Comparison of ENCODE assay signal across 16 cellular contexts in the genomic region with DNA sequence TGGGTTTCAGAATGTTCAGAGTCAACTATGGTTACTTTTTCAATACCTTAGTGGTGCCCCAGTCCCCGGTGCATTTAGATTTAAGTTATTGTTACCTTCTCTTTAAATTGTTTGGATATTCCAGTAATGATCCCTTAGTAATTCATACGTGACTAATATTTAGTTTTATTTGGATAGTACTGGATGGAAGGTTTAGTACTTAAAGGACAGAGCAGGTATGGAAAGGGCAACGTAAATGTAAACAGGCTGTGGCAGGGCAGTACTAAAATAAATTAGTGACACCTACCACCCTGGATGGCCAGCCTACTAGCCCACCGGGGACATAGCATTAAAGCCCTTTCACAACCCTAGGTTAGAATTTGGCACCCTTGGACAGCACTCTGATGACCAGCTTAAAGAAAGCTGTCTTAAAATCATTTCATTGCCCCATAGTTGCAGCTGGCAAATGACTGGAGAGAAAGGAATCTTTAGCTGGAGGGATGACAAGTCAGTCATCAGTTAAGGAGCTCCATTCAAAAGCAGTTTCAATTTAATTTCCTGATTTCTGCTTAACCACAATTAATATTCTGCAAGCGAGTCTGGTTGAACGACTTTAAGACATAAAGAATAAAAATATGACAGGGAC. TPM values are rescaled to one million over a fixed set of nuclear protein-coding genes. Genes with fewer than 3 reads are reported as not detected.
DNase-seq lines count a peak whose midpoint lies in the region; ATAC-seq, FAIRE-seq and TF ChIP-seq lines count a peak whose summit lies in the region.
"Had no signal": no experiment of that assay in that cellular context is flagged by ENCODE, and none has a peak within 500 bp of the region (broad histone marks: within the 10 kb centered on the region; RNA-seq: fewer than 3 reads in every experiment).

No MANE protein-coding gene starts in this region.

- no peak overlapping the region for H3K9ac ChIP-seq in HUES48 (ENCODE audit: low read depth, low read length)
- no peak overlapping the region for H3K9ac ChIP-seq in mammary epithelial cell (ENCODE audit: insufficient read depth, low read length)

- CTCF ChIA-PET in AG04449 (lab: Yijun Ruan, JAX): interaction anchor here (0.5 to 1.4 kb wide), 5 partner anchors 10 to 305 kb away, joined by 3 to 4 read pairs (median 3); no protein-coding TSS in a partner anchor
- CTCF ChIA-PET in mammary epithelial cell (lab: Charles Lee; ENCODE audit: low non-redundant PET): interaction anchor here (0.7 kb wide), 1 partner anchor 841 kb away, joined by 4 read pairs; no protein-coding TSS in a partner anchor

- TF ChIP-seq CTCF in AG04449 (IDR thresholded peaks at IDR 0.05; ENCODE audit: insufficient read depth, low read length, missing control alignments) (no peak), mammary epithelial cell (conservative IDR thresholded peaks at IDR 0.05 in 1 of 2, IDR thresholded peaks at IDR 0.05 in 1 of 2; ENCODE audit: extremely low read depth in 1 of 2, insufficient read depth in 1 of 2, low read depth in 1 of 2, low read length in 2 of 2) (no peak), pancreas (IDR thresholded peaks at IDR 0.05) (no peak), omental fat pad (IDR thresholded peaks at IDR 0.05) (no peak)

- no peaks in the 10 kb centered on the region for H3K9me3 ChIP-seq in HUES48 (ENCODE audit: control insufficient read depth, insufficient read depth, low read length)
- H3K9me3 ChIP-seq in mammary epithelial cell (replicated peaks; ENCODE audit: insufficient read depth, low read length): no peaks in the 10 kb centered on the region
- H3K9me3 ChIP-seq in pancreas: no peaks in the 10 kb centered on the region

- no peaks in the 10 kb centered on the region for H3K27me3 ChIP-seq in HUES48 (ENCODE audit: control insufficient read depth, insufficient read depth, low read length)
- H3K27me3 ChIP-seq in mammary epithelial cell (ENCODE audit: insufficient read depth, low read length): no peaks in the 10 kb centered on the region
- peaks cover 0 to 7% (median 3%) of the 10 kb centered on the region in 4 donors for H3K27me3 ChIP-seq in pancreas

- intact Hi-C loops in mammary epithelial cell (cut with micrococcal nuclease) (no loop called here), pancreas (cut with DNase I) (no loop called here)

- DNase-seq in AG04449 (ENCODE audit: low read depth, low spot score): peak; percentile 7
- peak; percentile 77 for DNase-seq in mammary epithelial cell
- DNase-seq in iris pigment epithelial cell (ENCODE audit: low read depth): peak; percentile 80
- no peak for DNase-seq in NCI-H2171 treated with DMSO at 0.1 percent for 48 hours (lab: John Stamatoyannopoulos, UW)
- no peak for DNase-seq in pancreas
- DNase-seq in omental fat pad (ENCODE audit: low spot score): no peak
- DNase-seq in activated gamma-delta T cell treated with Interleukin-2 at 50 U/mL for 16 hours: no peak
- DNase-seq: activated CD4-positive, alpha-beta memory T cell treated with anti-CD3 and anti-CD28 coated beads, Interleukin-2, amount 10 ng/mL, durations not matched to agents 7 days and 5 days; activated naive CD4-positive, alpha-beta T cell treated with Interleukin-2 at 50 U/mL for 16 hours; dermis blood vessel endothelial cell; DMS53; stimulated activated CD4-positive, alpha-beta T cell treated with anti-CD3 and anti-CD28 coated beads, Interleukin-1b, Interleukin-23, amount 100 ng/mL, for 48 hours; T-helper 2 cell had no signal

- H4K20me1 ChIP-seq in mammary epithelial cell (ENCODE audit: insufficient read depth, low read length): no peaks in the 10 kb centered on the region

- dilution Hi-C loops in mammary epithelial cell (cut with HindIII; ENCODE audit: low sequenced_read_pairs): no loop called here

- ATAC-seq in pancreas (no peak), omental fat pad (ENCODE audit: low FRiP score) (no peak)

- H3K4me3 ChIP-seq in AG04449 (ENCODE audit: low read depth, low read length): peak overlapping the region; percentile 32
- no peak overlapping the region for H3K4me3 ChIP-seq in HUES48 (ENCODE audit: low read depth, low read length)
- H3K4me3 ChIP-seq in mammary epithelial cell (replicated peaks in 1 of 3; ENCODE audit: insufficient read depth in 1 of 3, low read depth in 2 of 3, low read length in 3 of 3): peak overlapping the region; percentile 10 to 40 (median 18)
- no peak overlapping the region for H3K4me3 ChIP-seq in pancreas

- H2AFZ ChIP-seq in mammary epithelial cell (ENCODE audit: low read depth, low read length): peak overlapping the region; percentile 69

- WGBS in mammary epithelial cell (ENCODE audit: low coverage, missing lambda C conversion rate): 27% methylated on average over 6 of the region's 6 CpGs
- 60 to 72% methylated on average over 6 of the region's 6 CpGs for WGBS in pancreas, 2 donors

- no peak for FAIRE-seq in pancreas (lab: Jason Lieb, UNC)
- FAIRE-seq: GM18507 had no signal

- H3K79me2 ChIP-seq in mammary epithelial cell (ENCODE audit: insufficient read depth, low read length): no peaks in the 10 kb centered on the region

- peak overlapping the region; percentile 64 for H3K4me2 ChIP-seq in mammary epithelial cell (ENCODE audit: insufficient read depth, low read depth, low read length)

- H3K27ac ChIP-seq in HUES48 (ENCODE audit: low read depth, low read length) (peak overlapping the region; percentile 31), mammary epithelial cell (ENCODE audit: insufficient read depth, low read depth, low read length) (peak overlapping the region; percentile 50), pancreas (no peak overlapping the region)

- POLR2A ChIA-PET in AG04449 (lab: Yijun Ruan, JAX): no interaction called here

- no TSS peak for BruUV-seq in mammary epithelial cell (replicated peaks; lab: Mats Ljungman, UMichigan)

- in situ Hi-C loops in mammary epithelial cell (cut with MboI; ENCODE audit: low sequenced_read_pairs in 2 of 2): no loop called here

- no peaks in the 10 kb centered on the region for H3K4me1 ChIP-seq in HUES48 (ENCODE audit: control insufficient read depth, insufficient read depth, low read length)
- H3K4me1 ChIP-seq in mammary epithelial cell (ENCODE audit: insufficient read depth, low read length): peaks cover 20% of the 10 kb centered on the region
- no peaks in the 10 kb centered on the region for H3K4me1 ChIP-seq in pancreas

- H3K36me3 ChIP-seq in HUES48 (ENCODE audit: control insufficient read depth, insufficient read depth, low read length): peaks cover 50% of the 10 kb centered on the region
- no peaks in the 10 kb centered on the region for H3K36me3 ChIP-seq in mammary epithelial cell (ENCODE audit: insufficient read depth, low read length)
- H3K36me3 ChIP-seq in pancreas: no peaks in the 10 kb centered on the region

RNA-seq across cellular contexts. Expression of gene PLP1, which starts 16.4 kb away (rescaled TPM):
- total RNA-seq in mammary epithelial cell: not detected
- 0.10 TPM for polyA plus RNA-seq in mammary epithelial cell
- polyA minus RNA-seq in mammary epithelial cell: not detected
- 1 to 10 TPM in 1 of 6 donors, under 1 TPM in 5; 0.32 to 1.7 (median 0.60) TPM for total RNA-seq in pancreas
- 1 to 10 TPM in 1 of 2 donors, under 1 TPM in 1; 0.30 to 2.6 TPM for polyA plus RNA-seq in pancreas
- total RNA-seq in omental fat pad: 10 to 100 TPM in 1 of 4 donors, 1 to 10 TPM in 1, under 1 TPM in 2; 0.38 to 18.8 (median 1.4) TPM
- total RNA-seq: activated CD4-positive, alpha-beta memory T cell treated with anti-CD3 and anti-CD28 coated beads, Interleukin-2, amount 10 ng/mL, durations not matched to agents 7 days and 5 days; dermis blood vessel endothelial cell; OCI-LY7 had no signal

RNA-seq across cellular contexts. Expression of gene RAB9B, which starts 39.0 kb away (rescaled TPM):
- total RNA-seq in mammary epithelial cell (1 to 10 TPM in 1 of 2 donors, under 1 TPM in 1; 0.80 to 4.5 TPM), pancreas (1 to 10 TPM in 1 of 6 donors, under 1 TPM in 5; 0.38 to 1.1 (median 0.80) TPM), omental fat pad (1 to 10 TPM in 1 of 4 donors, under 1 TPM in 3; 0.50 to 3.9 (median 0.76) TPM)
- polyA plus RNA-seq in mammary epithelial cell (0.67 TPM), pancreas (1 to 10 TPM in 1 of 2 donors, under 1 TPM in 1; 0.49 to 2.3 TPM)
- 1.5 TPM for polyA minus RNA-seq in mammary epithelial cell

Comparison
In these comparisons a context has a peak if more than half of its experiments do, and no peak if none do; other contexts are left out.
1. DNase-seq: peak in AG04449 (single experiment), mammary epithelial cell (single experiment) and iris pigment epithelial cell (single experiment); none in NCI-H2171 treated with DMSO at 0.1 percent for 48 hours (single experiment), pancreas (0 of 6), omental fat pad (single experiment) and activated gamma-delta T cell treated with Interleukin-2 at 50 U/mL for 16 hours (single experiment).
2. H3K4me3 ChIP-seq: peak in AG04449 (single experiment) and mammary epithelial cell (3 of 3); none in HUES48 (single experiment) and pancreas (0 of 4).
3. H3K27ac ChIP-seq: peak in HUES48 (single experiment) and mammary epithelial cell (single experiment); none in pancreas (0 of 4).